Comparison of ENCODE assay signal across 25 cellular contexts in genomic region chr18:31624892-31625640, GRCh38. TPM values are rescaled to one million over a fixed set of nuclear protein-coding genes. Genes with fewer than 3 reads are reported as not detected.
"Had no signal": no experiment of that assay in that cellular context is flagged by ENCODE, and none has a peak within 500 bp of the region (broad histone marks: within the 10 kb centered on the region; RNA-seq: fewer than 3 reads in every experiment).

No MANE protein-coding gene starts in this region.

- DNase-seq: activated CD4-positive, alpha-beta T cell treated with anti-CD3 and anti-CD28 coated beads for 1 hour; activated CD4-positive, alpha-beta T cell treated with anti-CD3 and anti-CD28 coated beads, Interleukin-2, amount 50 U/mL, for 1 hour; activated CD8-positive, alpha-beta T cell treated with anti-CD3 and anti-CD28 coated beads, Interleukin-2, amount 10 ng/mL, durations not matched to agents 7 days and 5 days; activated T-cell treated with anti-CD3 and anti-CD28 coated beads, Interleukin-2, amount 50 U/mL, for 1 hour; adrenal gland; dorsolateral prefrontal cortex; effector memory CD8-positive, alpha-beta T cell; foreskin melanocyte; left ventricle myocardium superior; midbrain; nephron progenitor cell; pancreas; right cardiac atrium; stimulated activated CD4-positive, alpha-beta T cell treated with anti-CD3 and anti-CD28 coated beads, Interleukin-12 subunit alpha, Interleukin-12 subunit beta, amount 100 ng/mL, for 4 hours; stimulated activated CD4-positive, alpha-beta T cell treated with anti-CD3 and anti-CD28 coated beads, Interleukin-4, amount 100 ng/mL, for 4 hours; stimulated activated naive CD8-positive, alpha-beta T cell treated with anti-CD3 and anti-CD28 coated beads, Interleukin-15, Interleukin-2, amounts not matched to agents 100 U/mL and 50 U/mL, for 24 hours; WERI-Rb-1 had no signal

- ATAC-seq: activated CD8-positive, alpha-beta T cell treated with anti-CD3 and anti-CD28 coated beads, Interleukin-2, amount 10 ng/mL, durations not matched to agents 7 days and 5 days; effector memory CD8-positive, alpha-beta T cell; esophagus mucosa; left ventricle myocardium superior; pancreas; right cardiac atrium; stimulated activated naive CD8-positive, alpha-beta T cell treated with anti-CD3 and anti-CD28 coated beads, Interleukin-15, Interleukin-2, amounts not matched to agents 100 U/mL and 50 U/mL, for 24 hours had no signal

- H3K4me3 ChIP-seq: adrenal gland, breast epithelium, dorsolateral prefrontal cortex, pancreas had no signal

- H3K36me3 ChIP-seq: adrenal gland, pancreas, WERI-Rb-1 had no signal

- H3K9me3 ChIP-seq: adrenal gland, breast epithelium, pancreas had no signal

- H3K4me1 ChIP-seq: adrenal gland, breast epithelium, pancreas had no signal

RNA-seq across cellular contexts. Expression of gene TTR, which starts 33.4 kb away (rescaled TPM):
- total RNA-seq: activated CD8-positive, alpha-beta T cell treated with anti-CD3 and anti-CD28 coated beads, Interleukin-2, amount 10 ng/mL, durations not matched to agents 7 days and 5 days; astrocyte; breast epithelium; endothelial cell of umbilical vein; left ventricle myocardium superior; pulmonary artery endothelial cell; skeletal muscle tissue; subcutaneous adipose tissue; urinary bladder had no signal
